9 cellular contexts compared by ENCODE assay signal in the genomic region with DNA sequence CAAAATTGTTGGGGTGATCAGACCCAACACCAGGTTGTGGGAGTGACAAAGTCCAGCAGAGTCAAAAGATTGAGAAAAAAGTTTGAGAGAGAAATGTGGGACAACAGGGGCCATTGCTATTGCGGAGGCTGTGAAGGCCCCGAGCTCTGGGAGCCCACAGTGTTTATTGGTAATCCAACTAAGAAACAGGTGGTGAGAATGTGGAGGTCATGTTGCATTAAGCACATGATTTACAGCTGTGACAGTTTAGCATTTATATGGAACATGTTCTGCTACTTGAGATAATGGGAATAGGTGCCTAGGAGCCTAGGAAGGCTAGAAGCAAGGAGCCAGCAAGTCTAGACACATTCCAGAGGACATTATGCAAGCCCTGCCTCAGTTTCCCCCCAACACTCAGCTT. TPM values are rescaled to one million over a fixed set of nuclear protein-coding genes. Genes with fewer than 3 reads are reported as not detected.
"Had no signal": no experiment of that assay in that cellular context is flagged by ENCODE, and none has a peak within 500 bp of the region (broad histone marks: within the 10 kb centered on the region; RNA-seq: fewer than 3 reads in every experiment).

No MANE protein-coding gene starts in this region.

RNA-seq across cellular contexts. Expression of a gene that starts 36.7 kb away (rescaled TPM):
- total RNA-seq: gastrocnemius medialis; glomerular endothelial cell; mucosa of gallbladder; naive thymus-derived CD4-positive, alpha-beta T cell; pulmonary artery endothelial cell; suprapubic skin; transverse colon; urinary bladder had no signal
- polyA plus RNA-seq: keratinocyte; naive thymus-derived CD4-positive, alpha-beta T cell; urinary bladder had no signal
